Comparison of ENCODE assay signal across 15 cellular contexts in genomic region chr11:102377891-102378290, GRCh38. TPM values are rescaled to one million over a fixed set of nuclear protein-coding genes. Genes with fewer than 3 reads are reported as not detected.
DNase-seq lines count a peak whose midpoint lies in the region; ATAC-seq, FAIRE-seq and TF ChIP-seq lines count a peak whose summit lies in the region.
"Had no signal": no experiment of that assay in that cellular context is flagged by ENCODE, and none has a peak within 500 bp of the region (broad histone marks: within the 10 kb centered on the region; RNA-seq: fewer than 3 reads in every experiment).

No MANE protein-coding gene starts in this region.

- intact Hi-C loops in Caco-2 (cut with micrococcal nuclease; ENCODE audit: unreplicated experiment) (no loop called here), PC-3 (cut with micrococcal nuclease) (no loop called here), K562 (cut with micrococcal nuclease) (no loop called here)

- no peak overlapping the region for H3K4me3 Mint-ChIP-seq in Caco-2 (ENCODE audit: unreplicated experiment)
- no peak overlapping the region for H3K4me3 Mint-ChIP-seq in neural crest cell
- H3K4me3 Mint-ChIP-seq in activated T-cell treated with anti-CD3 and anti-CD28 coated beads, Interleukin-2, amount 50 U/mL, for 72 hours, result no peak overlapping the region
- H3K4me3 Mint-ChIP-seq: CD4-positive, alpha-beta memory T cell had no signal

- no peak overlapping the region for H3K27ac ChIP-seq in PC-3 (ENCODE audit: low read length)
- no peak overlapping the region for H3K27ac ChIP-seq in K562 (ENCODE audit: extremely low read depth, low read depth, low read length)
- H3K27ac ChIP-seq: A549, C4-2B, GM23248 had no signal

- no peaks in the 10 kb centered on the region for H3F3A ChIP-seq in PC-3 (ENCODE audit: low read length, unreplicated experiment)

- BruUV-seq in Caco-2 (replicated peaks; lab: Mats Ljungman, UMichigan) (TSS peak; percentile 29), PC-3 (replicated peaks; lab: Mats Ljungman, UMichigan) (TSS peak; percentile 20), K562 (replicated peaks; lab: Mats Ljungman, UMichigan) (TSS peak; percentile 21)

- no peaks in the 10 kb centered on the region for H3K4me1 Mint-ChIP-seq in Caco-2 (ENCODE audit: low read depth, unreplicated experiment)
- peaks cover 21% of the 10 kb centered on the region for H3K4me1 Mint-ChIP-seq in neural crest cell
- H3K4me1 Mint-ChIP-seq in activated T-cell treated with anti-CD3 and anti-CD28 coated beads, Interleukin-2, amount 50 U/mL, for 72 hours (ENCODE audit: low read depth), result peaks cover 5% of the 10 kb centered on the region

- H3K27me3 ChIP-seq in Caco-2 (replicated peaks; ENCODE audit: control insufficient read depth, insufficient read depth, low read length) (no peaks in the 10 kb centered on the region), PC-3 (ENCODE audit: low read length) (no peaks in the 10 kb centered on the region), K562 (ENCODE audit: control insufficient read depth in 2 of 2, insufficient read depth in 2 of 2, low read length in 2 of 2) (no peaks in the 10 kb centered on the region)
- H3K27me3 ChIP-seq: BE2C had no signal

- POLR2A ChIA-PET in Caco-2 (lab: Charles Lee), result no interaction called here
- POLR2A ChIA-PET in PC-3 (lab: Charles Lee; ENCODE audit: unreplicated experiment), result no interaction called here
- POLR2A ChIA-PET in K562 (lab: Yijun Ruan, JAX), result no interaction called here

- no peaks in the 10 kb centered on the region for H3K9me3 Mint-ChIP-seq in Caco-2 (ENCODE audit: unreplicated experiment)
- H3K9me3 Mint-ChIP-seq in neural crest cell, result no peaks in the 10 kb centered on the region
- H3K9me3 Mint-ChIP-seq in activated T-cell treated with anti-CD3 and anti-CD28 coated beads, Interleukin-2, amount 50 U/mL, for 72 hours, result no peaks in the 10 kb centered on the region
- H3K9me3 Mint-ChIP-seq: CD4-positive, alpha-beta memory T cell had no signal

- DNase-seq in Caco-2 (no peak), PC-3 (no peak), K562 (ENCODE audit: extremely low read depth in 1 of 4, low spot score in 3 of 4) (no peak), neural crest cell (ENCODE audit: low read depth, low spot score) (no peak), T1000 (lab: John Stamatoyannopoulos, UW) (no peak)
- DNase-seq in activated T-cell treated with anti-CD3 and anti-CD28 coated beads, Interleukin-2, amount 50 U/mL, for 72 hours, result no peak
- DNase-seq: BE2C; CD4-positive, alpha-beta memory T cell; DMS 273 treated with DMSO at 0.1 percent for 48 hours; GM23248 had no signal

- H2AFZ ChIP-seq in PC-3 (ENCODE audit: low read length) (no peak overlapping the region), K562 (ENCODE audit: low read depth, low read length) (no peak overlapping the region)
- H2AFZ ChIP-seq: GM23248 had no signal

- in situ Hi-C loops in K562 (cut with MboI), result no loop called here

- H3K79me2 ChIP-seq in PC-3 (ENCODE audit: low read length) (peaks cover 11% of the 10 kb centered on the region), K562 (ENCODE audit: control insufficient read depth, insufficient read depth, low read length) (peaks cover 11% of the 10 kb centered on the region)

- H3K9me1 ChIP-seq in K562 (ENCODE audit: control insufficient read depth, insufficient read depth, low read length), result no peaks in the 10 kb centered on the region

- H3K9ac ChIP-seq in PC-3 (ENCODE audit: low read length) (no peak overlapping the region), K562 (ENCODE audit: insufficient read depth in 1 of 2, low read depth in 2 of 2, low read length in 2 of 2) (no peak overlapping the region; a peak in 1 of 4 replicates)
- H3K9ac ChIP-seq: GM23248 had no signal

- H4K20me1 ChIP-seq in PC-3 (ENCODE audit: low read length) (no peaks in the 10 kb centered on the region), K562 (replicated peaks; ENCODE audit: control insufficient read depth, insufficient read depth, low read length) (no peaks in the 10 kb centered on the region)

- TF ChIP-seq POLR2A in K562 (conservative IDR thresholded peaks at IDR 0.05), result no peak

- ATAC-seq in PC-3 (no peak), K562 (no peak), GM19023 (IDR thresholded peaks at IDR 0.05; ENCODE audit: unreplicated experiment) (no peak)
- ATAC-seq in activated T-cell treated with anti-CD3 and anti-CD28 coated beads, Interleukin-2, amount 50 U/mL, for 72 hours (replicated peaks in 1 of 2), result no peak
- ATAC-seq: A549 had no signal

- no peaks in the 10 kb centered on the region for H3K9me3 ChIP-seq in Caco-2
- no peaks in the 10 kb centered on the region for H3K9me3 ChIP-seq in PC-3 (ENCODE audit: low read length)
- H3K9me3 ChIP-seq in K562 (replicated peaks; ENCODE audit: control insufficient read depth, insufficient read depth, low read depth, low read length), result no peaks in the 10 kb centered on the region
- H3K9me3 ChIP-seq: A549, BE2C had no signal

- TF ChIP-seq RAD21 in K562 (CRISPR knock-in tag; conservative IDR thresholded peaks at IDR 0.05 in 1 of 2, IDR thresholded peaks at IDR 0.05 in 1 of 2), result no peak

- H3K4me3 ChIP-seq in Caco-2 (ENCODE audit: low read depth, low read length) (no peak overlapping the region), PC-3 (ENCODE audit: low read length) (no peak overlapping the region), K562 (no peak overlapping the region)
- H3K4me3 ChIP-seq: A549, GM23248 had no signal

- no peak for FAIRE-seq in K562 (lab: Jason Lieb, UNC)
- FAIRE-seq: A549, GM18507, H54 had no signal

- H3K36me3 Mint-ChIP-seq in Caco-2 (ENCODE audit: insufficient read depth, unreplicated experiment) (peaks cover 42% of the 10 kb centered on the region), neural crest cell (ENCODE audit: low read depth) (peaks cover 19% of the 10 kb centered on the region)
- peaks cover 12 to 25% of the 10 kb centered on the region in 2 donors for H3K36me3 Mint-ChIP-seq in activated T-cell treated with anti-CD3 and anti-CD28 coated beads, Interleukin-2, amount 50 U/mL, for 72 hours (ENCODE audit: insufficient read depth in 2 of 2)

- 91% methylated on average over 2 of the region's 2 CpGs for WGBS in K562 (ENCODE audit: insufficient coverage, low coverage, missing lambda C conversion rate)

- TF ChIP-seq EP300 in K562 (IDR thresholded peaks at IDR 0.05; ENCODE audit: low read length), result no peak

- H3K4me2 ChIP-seq in PC-3 (ENCODE audit: low read length) (no peak overlapping the region), K562 (ENCODE audit: insufficient read depth, low read length) (no peak overlapping the region)
- H3K4me2 ChIP-seq: A549 had no signal

- no peaks in the 10 kb centered on the region for H3K27me3 Mint-ChIP-seq in Caco-2 (ENCODE audit: insufficient read depth, unreplicated experiment)
- no peaks in the 10 kb centered on the region for H3K27me3 Mint-ChIP-seq in neural crest cell (ENCODE audit: low read depth)
- H3K27me3 Mint-ChIP-seq in activated T-cell treated with anti-CD3 and anti-CD28 coated beads, Interleukin-2, amount 50 U/mL, for 72 hours (ENCODE audit: low read depth), result no peaks in the 10 kb centered on the region
- H3K27me3 Mint-ChIP-seq: CD4-positive, alpha-beta memory T cell had no signal

- no peak overlapping the region for H3K27ac Mint-ChIP-seq in Caco-2 (ENCODE audit: unreplicated experiment)
- peak overlapping the region; percentile 67 for H3K27ac Mint-ChIP-seq in neural crest cell (ENCODE audit: unreplicated experiment)
- H3K27ac Mint-ChIP-seq in activated T-cell treated with anti-CD3 and anti-CD28 coated beads, Interleukin-2, amount 50 U/mL, for 72 hours, result no peak overlapping the region
- H3K27ac Mint-ChIP-seq: CD4-positive, alpha-beta memory T cell had no signal

- H3K36me3 ChIP-seq in Caco-2 (ENCODE audit: control insufficient read depth, insufficient read depth, low read length), result peaks cover 10% of the 10 kb centered on the region; the same call in 1 of the 2 replicates
- peaks cover 25% of the 10 kb centered on the region; the same call in 1 of the 2 replicates for H3K36me3 ChIP-seq in PC-3 (ENCODE audit: low read depth, low read length)
- peaks cover 41% of the 10 kb centered on the region for H3K36me3 ChIP-seq in K562 (ENCODE audit: control insufficient read depth, insufficient read depth, low read length)

- TF ChIP-seq CTCF in Caco-2 (IDR thresholded peaks at IDR 0.05; ENCODE audit: insufficient read depth in 1 of 2, low read depth in 1 of 2, low read length in 1 of 2, severe bottlenecking in 1 of 2, unreplicated experiment in 1 of 2) (no peak), PC-3 (conservative IDR thresholded peaks at IDR 0.05; ENCODE audit: low read depth, low read length) (no peak), K562 (IDR thresholded peaks at IDR 0.05 in 2 of 3, conservative IDR thresholded peaks at IDR 0.05 in 1 of 3; ENCODE audit: insufficient read depth in 2 of 3, low read depth in 1 of 3, low read length in 3 of 3) (no peak), neural crest cell (conservative IDR thresholded peaks at IDR 0.05) (no peak)

- H3K4me1 ChIP-seq in Caco-2, result no peaks in the 10 kb centered on the region
- H3K4me1 ChIP-seq in PC-3 (ENCODE audit: insufficient read depth, low read length), result peaks cover 4% of the 10 kb centered on the region; the same call in 1 of the 2 replicates
- H3K4me1 ChIP-seq in K562 (replicated peaks in 1 of 2; ENCODE audit: control insufficient read depth in 2 of 2, insufficient read depth in 2 of 2, low read length in 2 of 2), result peaks cover 3 to 7% of the 10 kb centered on the region in 2 experiments; a peak in 3 of 5 replicates

- H3K9me2 ChIP-seq in PC-3 (replicated peaks; ENCODE audit: low read length), result no peaks in the 10 kb centered on the region

- CTCF ChIA-PET in Caco-2 (lab: Charles Lee), result no interaction called here
- CTCF ChIA-PET in PC-3 (lab: Charles Lee), result no interaction called here
- CTCF ChIA-PET in K562 (lab: Yijun Ruan, JAX; ENCODE audit: low intra/inter-chr PET ratio), result no interaction called here

RNA-seq across cellular contexts. Expression of gene BIRC2, which starts 30.9 kb away (rescaled TPM):
- total RNA-seq in Caco-2 (2022) (52.7 and 53.5 TPM in 2 replicates), PC-3 (2014; rRNA removed) (36.1 and 42.6 TPM in 2 replicates), K562 (2014; rRNA removed) (18.3 and 20.6 TPM in 2 replicates), K562 (2014; rRNA removed; fragmentation: Illumina TruSeq; extraction: Trizol) (35.6 and 39.0 TPM in 2 replicates), K562 (2015; rRNA removed; fragmentation: Illumina TruSeq; extraction: Trizol) (34.2 and 35.1 TPM in 2 replicates), K562 (2021) (19.9 and 24.7 TPM in 2 replicates), neural crest cell (41.0 and 42.6 TPM in 2 replicates)
- total RNA-seq in K562 (2011; cell fraction: chromatin; rRNA removed; ENCODE audit: low replicate concordance), result 35.5 and 77.2 TPM in 2 replicates
- 22.5 and 23.8 TPM in 2 replicates for total RNA-seq in K562 (2011; cell fraction: nucleolus; rRNA removed)
- total RNA-seq in K562 (2011; cell fraction: nucleoplasm; rRNA removed), result 38.9 and 43.3 TPM in 2 replicates
- polyA plus RNA-seq in K562 (2011; rRNA removed) (45.9 and 52.2 TPM in 2 replicates), K562 (2014; fragmentation: Illumina TruSeq; extraction: Trizol) (25.3 and 27.1 TPM in 2 replicates), K562 (2014; fragmentation: Nextera tagmentation; extraction: Ambion mirVana) (10 to 100 TPM; 14.3 to 20.7 TPM), K562 (2014; rRNA removed) (17.1 and 17.9 TPM in 2 replicates)
- polyA plus RNA-seq in K562 (2011; cell fraction: cytosol; rRNA removed), result 17.0 and 35.4 TPM in 2 replicates
- 34.8 and 61.2 TPM in 2 replicates for polyA plus RNA-seq in K562 (2011; cell fraction: nucleus; rRNA removed)
- 19.6 and 23.2 TPM in 2 replicates for polyA plus RNA-seq in K562 (2012)
- 51.8 and 76.0 TPM in 2 replicates for polyA minus RNA-seq in K562 (2011; rRNA and poly(A)+ RNA removed)
- polyA minus RNA-seq in K562 (2011; cell fraction: cytosol; rRNA and poly(A)+ RNA removed), result 10.3 and 15.7 TPM in 2 replicates
- polyA minus RNA-seq in K562 (2011; cell fraction: nucleus; rRNA and poly(A)+ RNA removed), result 36.6 and 80.8 TPM in 2 replicates
- 10 to 100 TPM; 38.3 to 44.4 TPM for total RNA-seq in activated T-cell treated with anti-CD3 and anti-CD28 coated beads, Interleukin-2, amount 50 U/mL, for 72 hours
